ENCODE assay signal across 19 cellular contexts in genomic region chr3:131222599-131222998, GRCh38.
DNase-seq lines count a peak whose midpoint lies in the region; ATAC-seq and TF ChIP-seq lines count a peak whose summit lies in the region.
"Had no signal": no experiment of that assay in that cellular context is flagged by ENCODE, and none has a peak within 500 bp of the region (broad histone marks: within the 10 kb centered on the region; RNA-seq: fewer than 3 reads in every experiment).

No MANE protein-coding gene starts in this region.

- H3K27me3 Mint-ChIP-seq in natural killer cell (ENCODE audit: low read depth in 2 of 2): no peaks in the 10 kb centered on the region
- peaks cover 0 to 3% of the 10 kb centered on the region in 2 donors for H3K27me3 Mint-ChIP-seq in natural killer cell treated with Interleukin-12 subunit alpha and Interleukin-12 subunit beta and Interleukin-15 and Interleukin-18, amount 100 ng/mL, for 72 hours

- 71% methylated on average over 3 of the region's 3 CpGs for WGBS in mesenchymal stem cell

- no peak overlapping the region for H3K4me2 ChIP-seq in mesenchymal stem cell (ENCODE audit: low read length, poor library complexity, severe bottlenecking)

- no peaks in the 10 kb centered on the region for H3K79me1 ChIP-seq in mesenchymal stem cell (replicated peaks; ENCODE audit: low read length, poor library complexity, severe bottlenecking)

- TF ChIP-seq CTCF in natural killer cell (IDR thresholded peaks at IDR 0.05): no peak

- no peak overlapping the region for H3K27ac Mint-ChIP-seq in natural killer cell
- no peak overlapping the region for H3K27ac Mint-ChIP-seq in natural killer cell treated with Interleukin-12 subunit alpha and Interleukin-12 subunit beta and Interleukin-15 and Interleukin-18, amount 100 ng/mL, for 72 hours
- H3K27ac Mint-ChIP-seq: CD4-positive, CD25-positive, alpha-beta regulatory T cell; CD8-positive, alpha-beta T cell; H9 had no signal

- H3K23ac ChIP-seq in mesenchymal stem cell (ENCODE audit: low read length in 2 of 2): no peak overlapping the region

- no peak for DNase-seq in natural killer cell
- DNase-seq in natural killer cell treated with Interleukin-12 subunit alpha and Interleukin-12 subunit beta and Interleukin-15 and Interleukin-18, amount 100 ng/mL, for 72 hours (ENCODE audit: low spot score): no peak
- DNase-seq in SK-N-MC (ENCODE audit: low read depth, low spot score): no peak
- no peak for DNase-seq in mesenchymal stem cell
- DNase-seq in NOMO-1 treated with DMSO at 0.1 percent for 48 hours (lab: John Stamatoyannopoulos, UW; ENCODE audit: unreplicated experiment): no peak
- no peak for DNase-seq in DMS153 treated with DMSO at 0.1 percent for 48 hours (lab: John Stamatoyannopoulos, UW; ENCODE audit: unreplicated experiment)
- DNase-seq: 8988T; Caco-2; CD4-positive, CD25-positive, alpha-beta regulatory T cell; CD8-positive, alpha-beta T cell; DMS153; DMS79; EL; GDM1; GM23248; H9 had no signal

- H2BK15ac ChIP-seq in mesenchymal stem cell (ENCODE audit: low read depth, poor library complexity, severe bottlenecking): no peak overlapping the region

- no peak overlapping the region for H2BK12ac ChIP-seq in mesenchymal stem cell (ENCODE audit: low read length in 2 of 2)

- peak overlapping the region; percentile 9 for H3K4me3 Mint-ChIP-seq in natural killer cell
- no peak overlapping the region for H3K4me3 Mint-ChIP-seq in natural killer cell treated with Interleukin-12 subunit alpha and Interleukin-12 subunit beta and Interleukin-15 and Interleukin-18, amount 100 ng/mL, for 72 hours
- H3K4me3 Mint-ChIP-seq: CD4-positive, CD25-positive, alpha-beta regulatory T cell; CD8-positive, alpha-beta T cell; H9 had no signal

- H3K36me3 ChIP-seq in SK-N-MC (ENCODE audit: insufficient read depth, low read length) (no peaks in the 10 kb centered on the region), mesenchymal stem cell (ENCODE audit: control insufficient read depth in 1 of 2, insufficient read depth in 2 of 2, low read depth in 1 of 2, low read length in 2 of 2) (no peaks in the 10 kb centered on the region)

- no peaks in the 10 kb centered on the region for H3K9me3 ChIP-seq in SK-N-MC (ENCODE audit: low read depth, low read length)
- no peaks in the 10 kb centered on the region for H3K9me3 ChIP-seq in mesenchymal stem cell (ENCODE audit: control insufficient read depth, low read length)
- H3K9me3 ChIP-seq: Caco-2 had no signal

- no peak overlapping the region for H2BK5ac ChIP-seq in mesenchymal stem cell (ENCODE audit: low read depth, low read length, poor library complexity, severe bottlenecking)

- H3K4me1 Mint-ChIP-seq in natural killer cell: peaks cover 11 to 16% of the 10 kb centered on the region in 2 donors
- H3K4me1 Mint-ChIP-seq in natural killer cell treated with Interleukin-12 subunit alpha and Interleukin-12 subunit beta and Interleukin-15 and Interleukin-18, amount 100 ng/mL, for 72 hours (ENCODE audit: low read depth in 2 of 2): peaks cover 7 to 10% of the 10 kb centered on the region in 2 donors
- H3K4me1 Mint-ChIP-seq: CD4-positive, CD25-positive, alpha-beta regulatory T cell had no signal

- H3K27ac ChIP-seq in SK-N-MC (peak overlapping the region; percentile 88; the same call in 1 of the 2 replicates), mesenchymal stem cell (ENCODE audit: low read length, poor library complexity, severe bottlenecking) (no peak overlapping the region)
- H3K27ac ChIP-seq: C4-2B had no signal

- no peak overlapping the region for H3K18ac ChIP-seq in mesenchymal stem cell (ENCODE audit: low read depth in 1 of 2, low read length in 2 of 2)

- ATAC-seq in natural killer cell: no peak
- ATAC-seq in natural killer cell treated with Interleukin-12 subunit alpha and Interleukin-12 subunit beta and Interleukin-15 and Interleukin-18, amount 100 ng/mL, for 72 hours: no peak
- ATAC-seq: CD8-positive, alpha-beta T cell; GM12878; HCT116 had no signal

- H2BK120ac ChIP-seq in mesenchymal stem cell (ENCODE audit: low read depth, low read length): no peak overlapping the region

- H3K4ac ChIP-seq in mesenchymal stem cell (ENCODE audit: low read depth in 1 of 2, low read length in 2 of 2): no peak overlapping the region

- no peaks in the 10 kb centered on the region for H3K36me3 Mint-ChIP-seq in natural killer cell
- no peaks in the 10 kb centered on the region for H3K36me3 Mint-ChIP-seq in natural killer cell treated with Interleukin-12 subunit alpha and Interleukin-12 subunit beta and Interleukin-15 and Interleukin-18, amount 100 ng/mL, for 72 hours
- H3K36me3 Mint-ChIP-seq: CD4-positive, CD25-positive, alpha-beta regulatory T cell; CD8-positive, alpha-beta T cell had no signal

- H3K4me3 ChIP-seq in SK-N-MC: no peak overlapping the region
- H3K4me3 ChIP-seq in mesenchymal stem cell (ENCODE audit: insufficient read depth in 1 of 2, low read depth in 1 of 2, low read length in 2 of 2): no peak overlapping the region
- H3K4me3 ChIP-seq: GM12878 had no signal

- no peak overlapping the region for H3K9ac ChIP-seq in SK-N-MC (ENCODE audit: insufficient read length)
- no peak overlapping the region for H3K9ac ChIP-seq in mesenchymal stem cell (ENCODE audit: low read length)
- H3K9ac ChIP-seq: GM23248 had no signal

- H3K9me3 Mint-ChIP-seq in natural killer cell: no peaks in the 10 kb centered on the region
- no peaks in the 10 kb centered on the region for H3K9me3 Mint-ChIP-seq in natural killer cell treated with Interleukin-12 subunit alpha and Interleukin-12 subunit beta and Interleukin-15 and Interleukin-18, amount 100 ng/mL, for 72 hours
- H3K9me3 Mint-ChIP-seq: CD8-positive, alpha-beta T cell; H9 had no signal

- H3K4me1 ChIP-seq in mesenchymal stem cell (ENCODE audit: control insufficient read depth, insufficient read depth, low read depth, low read length): peaks cover 4% of the 10 kb centered on the region
- H3K4me1 ChIP-seq: Caco-2 had no signal

- no peak overlapping the region for H4K8ac ChIP-seq in mesenchymal stem cell (ENCODE audit: low read length)

- intact Hi-C loops in natural killer cell (cut with micrococcal nuclease): no loop called here

- H4K91ac ChIP-seq in mesenchymal stem cell (ENCODE audit: low read length): no peak overlapping the region

- H3K14ac ChIP-seq in mesenchymal stem cell (ENCODE audit: low read length in 2 of 2): no peak overlapping the region

- H2AK5ac ChIP-seq in mesenchymal stem cell (ENCODE audit: low read length, severe bottlenecking): peak overlapping the region; percentile 27

- no peak overlapping the region for H2AFZ ChIP-seq in mesenchymal stem cell (ENCODE audit: low read depth, low read length)
- H2AFZ ChIP-seq: GM23248 had no signal

- no peaks in the 10 kb centered on the region for H3K27me3 ChIP-seq in mesenchymal stem cell (ENCODE audit: control insufficient read depth in 1 of 2, insufficient read depth in 1 of 2, low read length in 2 of 2)
